Comparison of ENCODE assay signal across 19 cellular contexts in the genomic region with DNA sequence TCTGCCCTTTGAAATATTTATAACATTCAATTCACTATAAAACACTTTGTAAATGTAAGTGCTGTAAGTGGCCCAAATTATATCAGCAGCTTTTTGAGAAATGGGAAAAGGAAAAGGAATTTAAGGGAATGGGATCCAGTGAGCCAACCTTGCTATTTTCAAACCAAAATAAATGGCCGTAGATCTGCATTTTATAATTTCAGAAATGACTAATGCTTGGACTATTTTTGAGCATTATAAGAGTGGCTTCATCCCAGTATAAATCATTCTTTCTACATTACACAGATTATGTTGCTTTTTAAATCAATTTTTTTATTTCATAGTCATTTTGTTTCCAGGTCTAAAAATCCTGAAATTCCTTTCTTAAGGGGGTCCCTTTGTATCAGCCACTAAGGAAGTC. TPM values are rescaled to one million over a fixed set of nuclear protein-coding genes. Genes with fewer than 3 reads are reported as not detected.
A peak's percentile ranks its signal among the peaks of the same experiment; 100 is the strongest.
DNase-seq lines count a peak whose midpoint lies in the region; ATAC-seq and TF ChIP-seq lines count a peak whose summit lies in the region.
"Had no signal": no experiment of that assay in that cellular context is flagged by ENCODE, and none has a peak within 500 bp of the region (broad histone marks: within the 10 kb centered on the region; RNA-seq: fewer than 3 reads in every experiment).

No MANE protein-coding gene starts in this region.

- peaks cover 8% of the 10 kb centered on the region for H3K79me2 ChIP-seq in neural progenitor cell (ENCODE audit: low read depth)

- H3K4me3 ChIP-seq in right atrium auricular region (no peak overlapping the region), neural progenitor cell (no peak overlapping the region), thyroid gland (replicated peaks in 1 of 3) (no peak overlapping the region)
- H3K4me3 ChIP-seq: A549 had no signal

- ATAC-seq in Right ventricle myocardium inferior, result no peak
- no peak for ATAC-seq in GM21737 (IDR thresholded peaks at IDR 0.05; ENCODE audit: unreplicated experiment)
- no peak for ATAC-seq in GM21423 (IDR thresholded peaks at IDR 0.05; ENCODE audit: unreplicated experiment)
- ATAC-seq: A549 had no signal

- H3K4me3 Mint-ChIP-seq in neural progenitor cell, result no peak overlapping the region
- H3K4me3 Mint-ChIP-seq: CD4-positive, alpha-beta T cell had no signal

- H3K27ac ChIP-seq in right atrium auricular region (peak overlapping the region; percentile 66 to 83), neural progenitor cell (no peak overlapping the region), thyroid gland (no peak overlapping the region)
- H3K27ac ChIP-seq: A549 had no signal

- H3K27me3 ChIP-seq in right atrium auricular region (no peaks in the 10 kb centered on the region), neural progenitor cell (no peaks in the 10 kb centered on the region), thyroid gland (no peaks in the 10 kb centered on the region)

- H3K9ac ChIP-seq in neural progenitor cell, result no peak overlapping the region

- peaks cover 2% of the 10 kb centered on the region for H3K9me3 Mint-ChIP-seq in neural progenitor cell
- H3K9me3 Mint-ChIP-seq: CD4-positive, alpha-beta T cell had no signal

- peaks cover 22% of the 10 kb centered on the region for H4K20me1 ChIP-seq in neural progenitor cell (ENCODE audit: low read depth)

- peaks cover 41% of the 10 kb centered on the region for H3K4me1 Mint-ChIP-seq in neural progenitor cell

- H3K27ac Mint-ChIP-seq in neural progenitor cell, result peak overlapping the region; percentile 58
- H3K27ac Mint-ChIP-seq: CD4-positive, alpha-beta T cell had no signal

- H2AFZ ChIP-seq in neural progenitor cell (replicated peaks), result no peak overlapping the region

- intact Hi-C loops in Right ventricle myocardium inferior (cut with DNase I), result loop anchor here (5.0 kb wide), 1 partner anchor 50 kb away; a partner anchor contains a TSS
- intact Hi-C loops in thyroid gland (cut with DNase I), result no loop called here

- WGBS in thyroid gland, 2 donors, result 78 to 79% methylated on average over 1 of the region's 1 CpG

- no peaks in the 10 kb centered on the region for H3K36me3 ChIP-seq in right atrium auricular region
- H3K36me3 ChIP-seq in neural progenitor cell, result no peaks in the 10 kb centered on the region
- no peaks in the 10 kb centered on the region for H3K36me3 ChIP-seq in thyroid gland

- no peak for TF ChIP-seq POLR2A in thyroid gland (IDR thresholded peaks at IDR 0.05)

- peaks cover 16% of the 10 kb centered on the region for H3F3A ChIP-seq in neural progenitor cell (ENCODE audit: low read depth)

- DNase-seq in right atrium auricular region (ENCODE audit: low spot score) (no peak), Right ventricle myocardium inferior (ENCODE audit: missing footprints) (no peak), astrocyte of the hippocampus (ENCODE audit: low read depth, low spot score) (peak; percentile 12), neural progenitor cell (ENCODE audit: low spot score) (no peak), NCI-H1417 (lab: John Stamatoyannopoulos, UW) (no peak), thyroid gland (no peak)
- DNase-seq: AML-193; Calu3; CD4-positive, alpha-beta T cell; Karpas-422; MM.1S; NCI-H1105 treated with DMSO at 0.1 percent for 48 hours; NCI-H1930; NCI-H2171 treated with DMSO at 0.1 percent for 48 hours; NCI-H524; SIG-M5 had no signal

- TF ChIP-seq CTCF in right atrium auricular region (IDR thresholded peaks at IDR 0.05) (no peak), neural progenitor cell (IDR thresholded peaks at IDR 0.05) (no peak), thyroid gland (IDR thresholded peaks at IDR 0.05) (no peak)

- H3K9me3 ChIP-seq in right atrium auricular region, result no peaks in the 10 kb centered on the region
- no peaks in the 10 kb centered on the region for H3K9me3 ChIP-seq in neural progenitor cell (ENCODE audit: low read depth)
- no peaks in the 10 kb centered on the region for H3K9me3 ChIP-seq in thyroid gland
- H3K9me3 ChIP-seq: A549 had no signal

- H3K4me1 ChIP-seq in right atrium auricular region (peaks cover 0 to 38% of the 10 kb centered on the region in 2 donors), neural progenitor cell (peaks cover 50% of the 10 kb centered on the region), thyroid gland (peaks cover 0 to 8% of the 10 kb centered on the region in 2 donors)
- H3K4me1 ChIP-seq: A549 had no signal

- H3K36me3 Mint-ChIP-seq in neural progenitor cell, result peaks cover 2% of the 10 kb centered on the region

- H3K4me2 ChIP-seq in neural progenitor cell, result no peak overlapping the region
- H3K4me2 ChIP-seq: A549 had no signal

- peaks cover 4% of the 10 kb centered on the region for H3K27me3 Mint-ChIP-seq in neural progenitor cell (ENCODE audit: insufficient read depth, low read depth)

RNA-seq across cellular contexts. Expression of a gene that starts 49.2 kb away (rescaled TPM):
- 10 to 100 TPM in 1 of 2 donors, 1 to 10 TPM in 1; 9.2 to 12.3 TPM for total RNA-seq in right atrium auricular region
- 17.0 TPM for total RNA-seq in Right ventricle myocardium inferior
- 36.3 and 45.0 TPM in 2 replicates for total RNA-seq in neural progenitor cell (ENCODE audit: low replicate concordance)
- total RNA-seq in thyroid gland, result 10 to 100 TPM; 18.2 to 50.6 (median 20.6) TPM

Comparison
In these comparisons a context has a peak if more than half of its experiments do, and no peak if none do; other contexts are left out.
1. H3K27ac ChIP-seq: peak in right atrium auricular region (2 of 2); none in neural progenitor cell (single experiment) and thyroid gland (0 of 3).